In the genomic region with DNA sequence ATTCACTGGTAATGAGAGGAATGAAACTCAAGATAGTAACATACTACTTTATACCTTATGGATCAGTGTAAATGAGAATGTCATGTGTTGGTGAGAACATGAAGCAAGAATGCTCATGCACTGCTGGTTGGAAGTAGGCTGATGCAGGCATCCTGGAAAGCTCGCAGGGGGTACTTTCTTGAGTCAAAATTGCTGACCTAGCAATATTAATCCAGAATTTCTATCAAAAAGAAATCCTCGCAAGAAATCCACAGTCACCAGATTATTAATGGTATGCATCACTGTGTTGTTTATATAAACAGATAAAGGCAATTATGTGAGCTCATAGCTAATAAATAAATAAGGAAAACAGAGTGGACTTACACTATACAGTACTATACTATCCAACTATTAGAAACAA, we compare ENCODE assay signal across 9 cellular contexts.
"Had no signal": no experiment of that assay in that cellular context is flagged by ENCODE, and none has a peak within 500 bp of the region (broad histone marks: within the 10 kb centered on the region; RNA-seq: fewer than 3 reads in every experiment).

No MANE protein-coding gene starts in this region.

- H2AFZ ChIP-seq: GM23338 had no signal

- H3K36me3 Mint-ChIP-seq: IgD-negative memory B cell had no signal

- H3K4me1 Mint-ChIP-seq: IgD-negative memory B cell had no signal

- H3K36me3 ChIP-seq: HAP-1 had no signal

- H3K4me1 ChIP-seq: HAP-1 had no signal

- H3K4me2 ChIP-seq: GM23338 had no signal

- H3K27ac Mint-ChIP-seq: GM23338, HFFc6, IgD-negative memory B cell had no signal

- DNase-seq: H7, HFFc6, Kasumi-1, KG1 had no signal

- ATAC-seq: GM23338, HCT116 had no signal

- H3K4me3 ChIP-seq: GM23338, HAP-1 had no signal

- H3K4me3 Mint-ChIP-seq: GM23338, HFFc6, IgD-negative memory B cell had no signal

- H3K27me3 Mint-ChIP-seq: IgD-negative memory B cell had no signal

- H3K27ac ChIP-seq: HL-60 had no signal

- H3K9me3 ChIP-seq: HAP-1 had no signal
